26 cellular contexts compared by ENCODE assay signal in the genomic region with DNA sequence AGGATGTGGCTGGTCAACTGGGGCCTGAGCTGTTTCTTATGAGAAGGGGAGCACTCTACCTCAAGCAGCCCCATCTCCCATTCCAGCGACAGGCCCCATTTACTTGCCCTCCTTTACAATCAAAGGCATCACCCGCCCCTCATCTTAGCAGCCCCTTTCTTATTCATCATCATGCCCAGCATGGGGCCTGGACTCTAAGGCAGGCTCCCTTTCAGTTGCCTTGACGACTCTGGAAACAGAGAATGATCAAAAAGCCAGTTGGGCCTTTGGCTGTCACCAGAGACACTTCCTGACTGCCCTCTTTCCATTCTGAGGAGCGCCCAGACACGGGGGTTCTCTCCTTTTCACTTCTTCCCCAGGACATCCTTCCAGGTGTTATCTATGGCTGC. TPM values are rescaled to one million over a fixed set of nuclear protein-coding genes. Genes with fewer than 3 reads are reported as not detected.
"Had no signal": no experiment of that assay in that cellular context is flagged by ENCODE, and none has a peak within 500 bp of the region (broad histone marks: within the 10 kb centered on the region; RNA-seq: fewer than 3 reads in every experiment).

No MANE protein-coding gene starts in this region.

- DNase-seq: activated CD4-positive, alpha-beta T cell treated with anti-CD3 and anti-CD28 coated beads, Interleukin-2, amount 50 U/mL, for 1 hour; activated CD8-positive, alpha-beta memory T cell treated with anti-CD3 and anti-CD28 coated beads for 24 hours; activated naive CD4-positive, alpha-beta T cell; activated naive CD8-positive, alpha-beta T cell treated with anti-CD3 and anti-CD28 coated beads, Interleukin-2, amount 10 ng/mL, durations not matched to agents 7 days and 5 days; anterior cingulate cortex; brain microvascular endothelial cell; cortex of kidney; effector CD4-positive, alpha-beta T cell; esophagus squamous epithelium; left ventricle myocardium inferior; naive thymus-derived CD8-positive, alpha-beta T cell; stimulated activated CD4-positive, alpha-beta T cell treated with anti-CD3 and anti-CD28 coated beads, Interleukin-4, amount 100 ng/mL, for 1 hour; stimulated activated naive CD4-positive, alpha-beta T cell; tibial artery; uterus had no signal

- H3K4me3 Mint-ChIP-seq: activated naive CD8-positive, alpha-beta T cell treated with anti-CD3 and anti-CD28 coated beads, Interleukin-2, amount 10 ng/mL, durations not matched to agents 7 days and 5 days; memory B cell; naive thymus-derived CD8-positive, alpha-beta T cell had no signal

- H3K9me3 ChIP-seq: esophagus squamous epithelium, left ventricle myocardium inferior, right atrium auricular region, tibial artery, uterus had no signal

- H3K79me2 ChIP-seq: hepatocyte had no signal

- H3K27ac Mint-ChIP-seq: activated naive CD8-positive, alpha-beta T cell treated with anti-CD3 and anti-CD28 coated beads, Interleukin-2, amount 10 ng/mL, durations not matched to agents 7 days and 5 days; memory B cell; naive thymus-derived CD8-positive, alpha-beta T cell; progenitor cell of endocrine pancreas had no signal

- H3K4me1 ChIP-seq: esophagus squamous epithelium, left ventricle myocardium inferior, right atrium auricular region, tibial artery, uterus had no signal

- H3K36me3 Mint-ChIP-seq: activated naive CD8-positive, alpha-beta T cell treated with anti-CD3 and anti-CD28 coated beads, Interleukin-2, amount 10 ng/mL, durations not matched to agents 7 days and 5 days; memory B cell; naive thymus-derived CD8-positive, alpha-beta T cell had no signal

- H2AFZ ChIP-seq: hepatocyte had no signal

- H3K4me2 ChIP-seq: hepatocyte had no signal

- H3K4me1 Mint-ChIP-seq: activated naive CD8-positive, alpha-beta T cell treated with anti-CD3 and anti-CD28 coated beads, Interleukin-2, amount 10 ng/mL, durations not matched to agents 7 days and 5 days; memory B cell had no signal

- H3K4me3 ChIP-seq: esophagus squamous epithelium, hepatocyte, left ventricle myocardium inferior, right atrium auricular region, tibial artery, uterus had no signal

- H3K27ac ChIP-seq: brain microvascular endothelial cell, esophagus squamous epithelium, hepatocyte, left ventricle myocardium inferior, right atrium auricular region, tibial artery, uterus had no signal

- H3K27me3 ChIP-seq: brain microvascular endothelial cell, right atrium auricular region, uterus had no signal

- H3K36me3 ChIP-seq: brain microvascular endothelial cell, esophagus squamous epithelium, left ventricle myocardium inferior, right atrium auricular region, tibial artery, uterus had no signal

- ATAC-seq: naive thymus-derived CD8-positive, alpha-beta T cell had no signal

RNA-seq across cellular contexts. Expression of a gene that starts 11.2 kb away (rescaled TPM):
- total RNA-seq: activated naive CD8-positive, alpha-beta T cell treated with anti-CD3 and anti-CD28 coated beads, Interleukin-2, amount 10 ng/mL, durations not matched to agents 7 days and 5 days; endothelial cell of umbilical vein; esophagus squamous epithelium; fibroblast of villous mesenchyme; glomerular endothelial cell; naive thymus-derived CD8-positive, alpha-beta T cell; skeletal muscle tissue; subcutaneous adipose tissue; T-helper 2 cell treated with Interferon-gamma antibody and Interleukin-4, amounts not matched to agents 100 ng/mL and 5 ng/mL, for 36 hours had no signal
- polyA plus RNA-seq: endothelial cell of umbilical vein, keratinocyte had no signal
